In genomic region chr7:100881136-100881535, GRCh38 we compare ENCODE assay signal across 15 cellular contexts. TPM values are rescaled to one million over a fixed set of nuclear protein-coding genes. Genes with fewer than 3 reads are reported as not detected.
DNase-seq lines count a peak whose midpoint lies in the region; ATAC-seq and TF ChIP-seq lines count a peak whose summit lies in the region.
"Had no signal": no experiment of that assay in that cellular context is flagged by ENCODE, and none has a peak within 500 bp of the region (broad histone marks: within the 10 kb centered on the region; RNA-seq: fewer than 3 reads in every experiment).

No MANE protein-coding gene starts in this region.

- H3K36me3 ChIP-seq in body of pancreas (replicated peaks in 1 of 2; ENCODE audit: insufficient read depth in 1 of 2, low read depth in 2 of 2) = peaks cover 5 to 37% of the 10 kb centered on the region in 2 donors

- POLR2A ChIA-PET in activated CD8-positive, alpha-beta T cell treated with anti-CD3 and anti-CD28 coated beads, Interleukin-2, amount 10 ng/mL, durations not matched to agents 7 days and 5 days (lab: Charles Lee) = no interaction called here

- H3K4me1 Mint-ChIP-seq in activated CD8-positive, alpha-beta T cell treated with anti-CD3 and anti-CD28 coated beads, Interleukin-2, amount 10 ng/mL, durations not matched to agents 7 days and 5 days (ENCODE audit: low read depth) = peaks cover 70% of the 10 kb centered on the region
- peaks cover 40% of the 10 kb centered on the region for H3K4me1 Mint-ChIP-seq in neural crest cell

- no peak overlapping the region for H3K4me3 ChIP-seq in body of pancreas

- peaks cover 79% of the 10 kb centered on the region for H3K36me3 Mint-ChIP-seq in activated CD8-positive, alpha-beta T cell treated with anti-CD3 and anti-CD28 coated beads, Interleukin-2, amount 10 ng/mL, durations not matched to agents 7 days and 5 days (ENCODE audit: low read depth)
- peaks cover 34% of the 10 kb centered on the region for H3K36me3 Mint-ChIP-seq in neural crest cell (ENCODE audit: low read depth)

- H3K4me3 Mint-ChIP-seq in activated CD8-positive, alpha-beta T cell treated with anti-CD3 and anti-CD28 coated beads, Interleukin-2, amount 10 ng/mL, durations not matched to agents 7 days and 5 days = no peak overlapping the region
- H3K4me3 Mint-ChIP-seq in neural crest cell = peak overlapping the region; percentile 44
- H3K4me3 Mint-ChIP-seq: CD14-positive monocyte had no signal

- DNase-seq in Right ventricle myocardium inferior (ENCODE audit: missing footprints) (peak; percentile 64), left ventricle myocardium superior (no peak), neural crest cell (ENCODE audit: low read depth, low spot score) (no peak), body of pancreas (no peak), DMS114 treated with DMSO at 0.1 percent for 48 hours (lab: John Stamatoyannopoulos, UW; ENCODE audit: unreplicated experiment) (no peak)
- no peak for DNase-seq in activated CD8-positive, alpha-beta T cell treated with anti-CD3 and anti-CD28 coated beads, Interleukin-2, amount 10 ng/mL, durations not matched to agents 7 days and 5 days
- DNase-seq in stimulated activated naive CD4-positive, alpha-beta T cell treated with Interleukin-2 at 50 U/mL for 16 hours (lab: John Stamatoyannopoulos, UW) = no peak
- DNase-seq: COR-L47, EL, NCI-H1105, NCI-H1694, NCI-H2227 treated with DMSO at 0.1 percent for 48 hours, NCI-H524, Right ventricle myocardium superior had no signal

- TF ChIP-seq POLR2A in body of pancreas (IDR thresholded peaks at IDR 0.05) = no peak

- intact Hi-C loops in Right ventricle myocardium inferior (cut with DNase I) (no loop called here), left ventricle myocardium superior (cut with micrococcal nuclease) (no loop called here), body of pancreas (cut with DNase I) (no loop called here)

- H3K27ac ChIP-seq in body of pancreas = no peak overlapping the region

- TF ChIP-seq CTCF in neural crest cell (conservative IDR thresholded peaks at IDR 0.05) (no peak), body of pancreas (IDR thresholded peaks at IDR 0.05) (no peak)

- peaks cover 31% of the 10 kb centered on the region for H3K4me1 ChIP-seq in body of pancreas

- CTCF ChIA-PET in activated CD8-positive, alpha-beta T cell treated with anti-CD3 and anti-CD28 coated beads, Interleukin-2, amount 10 ng/mL, durations not matched to agents 7 days and 5 days (lab: Charles Lee) = no interaction called here

- H3K27ac Mint-ChIP-seq in activated CD8-positive, alpha-beta T cell treated with anti-CD3 and anti-CD28 coated beads, Interleukin-2, amount 10 ng/mL, durations not matched to agents 7 days and 5 days = peak overlapping the region; percentile 52
- H3K27ac Mint-ChIP-seq in neural crest cell (ENCODE audit: unreplicated experiment) = peak overlapping the region; percentile 45

- no peaks in the 10 kb centered on the region for H3K9me3 Mint-ChIP-seq in activated CD8-positive, alpha-beta T cell treated with anti-CD3 and anti-CD28 coated beads, Interleukin-2, amount 10 ng/mL, durations not matched to agents 7 days and 5 days (ENCODE audit: insufficient read depth)
- no peaks in the 10 kb centered on the region for H3K9me3 Mint-ChIP-seq in neural crest cell

- H3K9me3 ChIP-seq in body of pancreas = no peaks in the 10 kb centered on the region

- no peaks in the 10 kb centered on the region for H3K27me3 ChIP-seq in body of pancreas

- 91 to 97% methylated on average over 18 to 20 of the region's 20 CpGs for WGBS in body of pancreas, 2 donors

- no peaks in the 10 kb centered on the region for H3K27me3 Mint-ChIP-seq in activated CD8-positive, alpha-beta T cell treated with anti-CD3 and anti-CD28 coated beads, Interleukin-2, amount 10 ng/mL, durations not matched to agents 7 days and 5 days (ENCODE audit: low read depth)
- peaks cover 6% of the 10 kb centered on the region for H3K27me3 Mint-ChIP-seq in neural crest cell (ENCODE audit: low read depth)

- no peak for ATAC-seq in Right ventricle myocardium inferior
- no peak for ATAC-seq in left ventricle myocardium superior
- no peak for ATAC-seq in activated CD8-positive, alpha-beta T cell treated with anti-CD3 and anti-CD28 coated beads, Interleukin-2, amount 10 ng/mL, durations not matched to agents 7 days and 5 days
- ATAC-seq in body of pancreas = no peak

RNA-seq across cellular contexts. Expression of gene SRRT, which starts 6.2 kb away (rescaled TPM):
- total RNA-seq in Right ventricle myocardium inferior = 70.5 TPM
- total RNA-seq in left ventricle myocardium superior = 63.2 TPM
- 100 to 1,000 TPM; 273 to 292 TPM for total RNA-seq in activated CD8-positive, alpha-beta T cell treated with anti-CD3 and anti-CD28 coated beads, Interleukin-2, amount 10 ng/mL, durations not matched to agents 7 days and 5 days
- 330 and 356 TPM in 2 replicates for total RNA-seq in neural crest cell
- 10 to 100 TPM; 54.7 to 60.7 TPM for total RNA-seq in body of pancreas

RNA-seq across cellular contexts. Expression of gene UFSP1, which starts 8.4 kb away (rescaled TPM):
- 1.9 TPM for total RNA-seq in Right ventricle myocardium inferior
- total RNA-seq in left ventricle myocardium superior = 1.9 TPM
- total RNA-seq in activated CD8-positive, alpha-beta T cell treated with anti-CD3 and anti-CD28 coated beads, Interleukin-2, amount 10 ng/mL, durations not matched to agents 7 days and 5 days = 1 to 10 TPM; 2.0 to 3.7 TPM
- 4.4 and 4.6 TPM in 2 replicates for total RNA-seq in neural crest cell
- total RNA-seq in body of pancreas = 1 to 10 TPM; 6.2 to 7.9 TPM

RNA-seq across cellular contexts. Expression of gene TRIP6, which starts 13.9 kb away (rescaled TPM):
- 15.5 TPM for total RNA-seq in Right ventricle myocardium inferior
- total RNA-seq in left ventricle myocardium superior = 13.6 TPM
- 10 to 100 TPM; 25.5 to 28.6 TPM for total RNA-seq in activated CD8-positive, alpha-beta T cell treated with anti-CD3 and anti-CD28 coated beads, Interleukin-2, amount 10 ng/mL, durations not matched to agents 7 days and 5 days
- total RNA-seq in neural crest cell = 34.8 and 39.7 TPM in 2 replicates
- total RNA-seq in body of pancreas = 10 to 100 TPM; 34.9 to 43.6 TPM

RNA-seq across cellular contexts. Expression of gene ACHE, which starts 14.6 kb away (rescaled TPM):
- total RNA-seq in Right ventricle myocardium inferior = 0.73 TPM
- 0.40 TPM for total RNA-seq in left ventricle myocardium superior
- total RNA-seq in activated CD8-positive, alpha-beta T cell treated with anti-CD3 and anti-CD28 coated beads, Interleukin-2, amount 10 ng/mL, durations not matched to agents 7 days and 5 days = not detected
- 1.7 and 2.0 TPM in 2 replicates for total RNA-seq in neural crest cell
- 1 to 10 TPM; 6.2 to 7.3 TPM for total RNA-seq in body of pancreas

RNA-seq across cellular contexts. Expression of gene SLC12A9, which starts 28.6 kb away (rescaled TPM):
- total RNA-seq in Right ventricle myocardium inferior = 10.2 TPM
- total RNA-seq in left ventricle myocardium superior = 9.0 TPM
- 10 to 100 TPM; 28.3 to 29.5 TPM for total RNA-seq in activated CD8-positive, alpha-beta T cell treated with anti-CD3 and anti-CD28 coated beads, Interleukin-2, amount 10 ng/mL, durations not matched to agents 7 days and 5 days
- total RNA-seq in neural crest cell = 25.2 and 27.7 TPM in 2 replicates
- 10 to 100 TPM; 12.7 to 38.9 TPM for total RNA-seq in body of pancreas
